ENCODE assay signal across 8 cellular contexts in the genomic region with DNA sequence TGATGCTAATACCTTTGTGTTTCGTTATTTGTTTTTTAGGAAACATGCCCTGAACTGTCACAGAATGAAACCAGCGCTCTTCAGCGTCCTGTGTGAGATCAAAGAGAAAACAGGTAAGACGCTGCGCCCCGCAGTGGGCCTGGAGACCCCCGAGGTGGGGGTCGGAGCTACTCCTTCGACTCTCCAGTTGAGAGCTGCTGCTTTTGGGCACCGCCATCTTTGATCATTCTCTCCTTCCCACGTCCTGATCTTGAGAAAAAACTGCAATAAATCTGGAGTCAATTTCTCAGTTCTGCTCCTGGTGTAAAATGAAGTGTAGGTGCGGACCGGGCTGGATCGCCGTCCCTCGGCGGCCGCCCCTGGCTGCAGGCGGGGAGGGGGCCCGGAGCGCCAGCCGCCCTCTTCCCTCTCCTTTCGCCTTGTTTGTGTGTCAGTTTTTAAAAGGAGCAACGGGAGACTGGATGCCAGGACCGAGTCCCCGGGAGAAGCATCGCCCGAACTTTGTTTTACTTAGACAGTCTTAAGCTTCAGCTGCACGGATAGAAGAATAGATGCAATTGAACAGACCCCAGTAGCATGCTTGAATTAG. TPM values are rescaled to one million over a fixed set of nuclear protein-coding genes. Genes with fewer than 3 reads are reported as not detected.
A peak's percentile ranks its signal among the peaks of the same experiment; 100 is the strongest.
DNase-seq lines count a peak whose midpoint lies in the region; TF ChIP-seq lines count a peak whose summit lies in the region.

No MANE protein-coding gene starts in this region.

- H3K4me1 ChIP-seq in right atrium auricular region, result peaks cover 0 to 28% of the 10 kb centered on the region in 2 donors

- intact Hi-C loops in activated T-helper 1 cell treated with anti-CD3 and anti-CD28 coated beads, Interleukin-12 subunit alpha, Interleukin-12 subunit beta, Interleukin-2, Interleukin-4 antibody, amounts not matched to agents 30 ng/mL and 10 ng/mL and 1 ng/mL, durations not matched to agents 14 hours and 24 hours and 36 hours (cut with micrococcal nuclease), result loop anchor here (5.0 kb wide), 4 partner anchors 191 to 976 kb away; a partner anchor contains a TSS

- TF ChIP-seq CTCF in right atrium auricular region (IDR thresholded peaks at IDR 0.05), result no peak

- H3K9me3 ChIP-seq in right atrium auricular region, result no peaks in the 10 kb centered on the region

- H3K27me3 ChIP-seq in right atrium auricular region, result no peaks in the 10 kb centered on the region

- no peaks in the 10 kb centered on the region for H3K9me3 Mint-ChIP-seq in activated T-helper 1 cell treated with anti-CD3 and anti-CD28 coated beads, Interleukin-12 subunit alpha, Interleukin-12 subunit beta, Interleukin-2, Interleukin-4 antibody, amounts not matched to agents 30 ng/mL and 10 ng/mL and 1 ng/mL, durations not matched to agents 14 hours and 24 hours and 36 hours

- peak; percentile 6 for DNase-seq in activated naive CD4-positive, alpha-beta T cell treated with Interleukin-2 at 50 U/mL for 16 hours
- no peak for DNase-seq in activated naive CD4-positive, alpha-beta T cell treated with anti-CD3 and anti-CD28 coated beads, Interleukin-2, amount 50 U/mL, for 16 hours
- peak; percentile 2 for DNase-seq in activated T-helper 1 cell treated with anti-CD3 and anti-CD28 coated beads, Interleukin-12 subunit alpha, Interleukin-12 subunit beta, Interleukin-2, Interleukin-4 antibody, amounts not matched to agents 30 ng/mL and 10 ng/mL and 1 ng/mL, durations not matched to agents 14 hours and 24 hours and 36 hours (ENCODE audit: low spot score)
- DNase-seq in right atrium auricular region (ENCODE audit: low spot score) (no peak), skeletal muscle cell (ENCODE audit: low read depth) (no peak), NK-92 (lab: John Stamatoyannopoulos, UW; ENCODE audit: unreplicated experiment) (no peak), NCI-H345 treated with DMSO at 0.1 percent for 48 hours (lab: John Stamatoyannopoulos, UW; ENCODE audit: unreplicated experiment) (no peak), HPDE6-E6E7 (ENCODE audit: extremely low spot score) (no peak)

- peak overlapping the region; percentile 90 for H3K4me3 Mint-ChIP-seq in activated T-helper 1 cell treated with anti-CD3 and anti-CD28 coated beads, Interleukin-12 subunit alpha, Interleukin-12 subunit beta, Interleukin-2, Interleukin-4 antibody, amounts not matched to agents 30 ng/mL and 10 ng/mL and 1 ng/mL, durations not matched to agents 14 hours and 24 hours and 36 hours

- peaks cover 18% of the 10 kb centered on the region for H3K27me3 Mint-ChIP-seq in activated T-helper 1 cell treated with anti-CD3 and anti-CD28 coated beads, Interleukin-12 subunit alpha, Interleukin-12 subunit beta, Interleukin-2, Interleukin-4 antibody, amounts not matched to agents 30 ng/mL and 10 ng/mL and 1 ng/mL, durations not matched to agents 14 hours and 24 hours and 36 hours (ENCODE audit: insufficient read depth)

- H3K36me3 ChIP-seq in right atrium auricular region, result no peaks in the 10 kb centered on the region

- H3K27ac Mint-ChIP-seq in activated T-helper 1 cell treated with anti-CD3 and anti-CD28 coated beads, Interleukin-12 subunit alpha, Interleukin-12 subunit beta, Interleukin-2, Interleukin-4 antibody, amounts not matched to agents 30 ng/mL and 10 ng/mL and 1 ng/mL, durations not matched to agents 14 hours and 24 hours and 36 hours, result peak overlapping the region; percentile 78

- H3K4me1 Mint-ChIP-seq in activated T-helper 1 cell treated with anti-CD3 and anti-CD28 coated beads, Interleukin-12 subunit alpha, Interleukin-12 subunit beta, Interleukin-2, Interleukin-4 antibody, amounts not matched to agents 30 ng/mL and 10 ng/mL and 1 ng/mL, durations not matched to agents 14 hours and 24 hours and 36 hours (ENCODE audit: low read depth), result peaks cover 39% of the 10 kb centered on the region

- peak overlapping the region; percentile 86 to 87 for H3K4me3 ChIP-seq in right atrium auricular region
- peak overlapping the region; percentile 89 for H3K4me3 ChIP-seq in skeletal muscle cell (ENCODE audit: low read depth, low read length)

- H3K36me3 Mint-ChIP-seq in activated T-helper 1 cell treated with anti-CD3 and anti-CD28 coated beads, Interleukin-12 subunit alpha, Interleukin-12 subunit beta, Interleukin-2, Interleukin-4 antibody, amounts not matched to agents 30 ng/mL and 10 ng/mL and 1 ng/mL, durations not matched to agents 14 hours and 24 hours and 36 hours (ENCODE audit: low read depth), result peaks cover 16% of the 10 kb centered on the region

- peak overlapping the region; percentile 90 to 92 for H3K27ac ChIP-seq in right atrium auricular region

RNA-seq across cellular contexts. Expression of a gene that starts 1.4 kb away (rescaled TPM):
- 24.2 and 30.1 TPM in 2 replicates for total RNA-seq in activated T-helper 1 cell treated with anti-CD3 and anti-CD28 coated beads, Interleukin-12 subunit alpha, Interleukin-12 subunit beta, Interleukin-2, Interleukin-4 antibody, amounts not matched to agents 30 ng/mL and 10 ng/mL and 1 ng/mL, durations not matched to agents 14 hours and 24 hours and 36 hours
- total RNA-seq in right atrium auricular region, result 10 to 100 TPM; 71.1 to 91.5 TPM

RNA-seq across cellular contexts. Expression of a gene that starts 41.6 kb away (rescaled TPM):
- 103 and 108 TPM in 2 replicates for total RNA-seq in activated T-helper 1 cell treated with anti-CD3 and anti-CD28 coated beads, Interleukin-12 subunit alpha, Interleukin-12 subunit beta, Interleukin-2, Interleukin-4 antibody, amounts not matched to agents 30 ng/mL and 10 ng/mL and 1 ng/mL, durations not matched to agents 14 hours and 24 hours and 36 hours
- total RNA-seq in right atrium auricular region, result 10 to 100 TPM; 62.1 to 78.9 TPM

Comparison
In these comparisons a context has a peak if more than half of its experiments do, and no peak if none do; other contexts are left out.
1. DNase-seq: peak in activated naive CD4-positive, alpha-beta T cell treated with Interleukin-2 at 50 U/mL for 16 hours (single experiment) and activated T-helper 1 cell treated with anti-CD3 and anti-CD28 coated beads, Interleukin-12 subunit alpha, Interleukin-12 subunit beta, Interleukin-2, Interleukin-4 antibody, amounts not matched to agents 30 ng/mL and 10 ng/mL and 1 ng/mL, durations not matched to agents 14 hours and 24 hours and 36 hours (single experiment); none in activated naive CD4-positive, alpha-beta T cell treated with anti-CD3 and anti-CD28 coated beads, Interleukin-2, amount 50 U/mL, for 16 hours (single experiment), right atrium auricular region (single experiment), skeletal muscle cell (single experiment), NK-92 (single experiment), NCI-H345 treated with DMSO at 0.1 percent for 48 hours (single experiment) and HPDE6-E6E7 (single experiment).